8 cellular contexts compared by ENCODE assay signal in genomic region chr14:36520601-36521525, GRCh38. TPM values are rescaled to one million over a fixed set of nuclear protein-coding genes. Genes with fewer than 3 reads are reported as not detected.
DNase-seq lines count a peak whose midpoint lies in the region; ATAC-seq and TF ChIP-seq lines count a peak whose summit lies in the region.

No MANE protein-coding gene starts in this region.

- H3K4me1 Mint-ChIP-seq in activated T-helper 2 cell treated with anti-CD3 and anti-CD28 coated beads, Interferon-gamma antibody, Interleukin-2, Interleukin-4, amounts not matched to agents 10 μg/mL and 5 μg/mL and 100 μg/mL, durations not matched to agents 14 hours and 24 hours and 36 hours (ENCODE audit: low read depth), result peaks cover 4% of the 10 kb centered on the region

- H3K9me2 ChIP-seq in SK-N-SH, result no peaks in the 10 kb centered on the region

- H3K27ac ChIP-seq in SK-N-SH (ENCODE audit: low read depth in 2 of 2, low read length in 1 of 2), result no peak overlapping the region
- no peak overlapping the region for H3K27ac ChIP-seq in right cardiac atrium (ENCODE audit: low read length)
- H3K27ac ChIP-seq in tibial artery, result no peak overlapping the region

- DNase-seq in DMS114 treated with DMSO at 0.1 percent for 48 hours (lab: John Stamatoyannopoulos, UW; ENCODE audit: unreplicated experiment) (peak; percentile 39), HT1080 (ENCODE audit: low read depth) (peak; percentile 25), SK-N-SH (peak; percentile 73), right cardiac atrium (no peak), tibial artery (no peak), NCI-H146 treated with DMSO at 0.1 percent for 48 hours (lab: John Stamatoyannopoulos, UW; ENCODE audit: unreplicated experiment) (no peak)
- no peak for DNase-seq in activated T-helper 2 cell treated with anti-CD3 and anti-CD28 coated beads, Interferon-gamma antibody, Interleukin-2, Interleukin-4, amounts not matched to agents 10 μg/mL and 5 μg/mL and 100 μg/mL, durations not matched to agents 14 hours and 24 hours and 36 hours (ENCODE audit: low spot score)

- H3K27me3 ChIP-seq in SK-N-SH (ENCODE audit: insufficient read depth), result peaks cover 100% of the 10 kb centered on the region
- H3K27me3 ChIP-seq in right cardiac atrium (ENCODE audit: control insufficient read depth, insufficient read depth), result no peaks in the 10 kb centered on the region
- peaks cover 2 to 95% of the 10 kb centered on the region in 2 donors for H3K27me3 ChIP-seq in tibial artery

- H3K4me2 ChIP-seq in SK-N-SH, result peak overlapping the region; percentile 62

- TF ChIP-seq RAD21 in SK-N-SH (IDR thresholded peaks at IDR 0.05; ENCODE audit: low read length), result no peak

- no peaks in the 10 kb centered on the region for H3F3A ChIP-seq in SK-N-SH (replicated peaks; ENCODE audit: insufficient read depth)

- H3K27me3 Mint-ChIP-seq in activated T-helper 2 cell treated with anti-CD3 and anti-CD28 coated beads, Interferon-gamma antibody, Interleukin-2, Interleukin-4, amounts not matched to agents 10 μg/mL and 5 μg/mL and 100 μg/mL, durations not matched to agents 14 hours and 24 hours and 36 hours (ENCODE audit: low read depth), result peaks cover 71% of the 10 kb centered on the region

- no peaks in the 10 kb centered on the region for H3K79me2 ChIP-seq in SK-N-SH (ENCODE audit: insufficient read depth)

- H2AFZ ChIP-seq in SK-N-SH (ENCODE audit: low read depth), result no peak overlapping the region

- H3K4me3 ChIP-seq in SK-N-SH (ENCODE audit: low read depth in 2 of 2, low read length in 1 of 2) (peak overlapping the region in 1 of 2 experiments; percentile 29; a peak in 1 of 4 replicates), right cardiac atrium (ENCODE audit: low read length) (peak overlapping the region; percentile 31), tibial artery (peak overlapping the region; percentile 22 to 41)

- no peak overlapping the region for H3K9ac ChIP-seq in SK-N-SH

- no peaks in the 10 kb centered on the region for H3K36me3 Mint-ChIP-seq in activated T-helper 2 cell treated with anti-CD3 and anti-CD28 coated beads, Interferon-gamma antibody, Interleukin-2, Interleukin-4, amounts not matched to agents 10 μg/mL and 5 μg/mL and 100 μg/mL, durations not matched to agents 14 hours and 24 hours and 36 hours (ENCODE audit: low read depth)

- H3K4me1 ChIP-seq in SK-N-SH (ENCODE audit: control insufficient read depth in 1 of 2, insufficient read depth in 2 of 2, low read depth in 1 of 2, low read length in 1 of 2), result peaks cover 0 to 5% of the 10 kb centered on the region in 2 experiments; a peak in 1 of 4 replicates
- peaks cover 2% of the 10 kb centered on the region for H3K4me1 ChIP-seq in right cardiac atrium (ENCODE audit: control insufficient read depth, insufficient read depth, low read length)
- peaks cover 0 to 73% (median 53%) of the 10 kb centered on the region in 4 donors for H3K4me1 ChIP-seq in tibial artery

- H4K20me1 ChIP-seq in SK-N-SH (ENCODE audit: insufficient read depth), result no peaks in the 10 kb centered on the region

- no peak overlapping the region for H3K4me3 Mint-ChIP-seq in activated T-helper 2 cell treated with anti-CD3 and anti-CD28 coated beads, Interferon-gamma antibody, Interleukin-2, Interleukin-4, amounts not matched to agents 10 μg/mL and 5 μg/mL and 100 μg/mL, durations not matched to agents 14 hours and 24 hours and 36 hours (ENCODE audit: low read depth)

- TF ChIP-seq CTCF in SK-N-SH (IDR thresholded peaks at IDR 0.05) (peak; percentile 43), tibial artery (IDR thresholded peaks at IDR 0.05) (no peak)

- H3K27ac Mint-ChIP-seq in activated T-helper 2 cell treated with anti-CD3 and anti-CD28 coated beads, Interferon-gamma antibody, Interleukin-2, Interleukin-4, amounts not matched to agents 10 μg/mL and 5 μg/mL and 100 μg/mL, durations not matched to agents 14 hours and 24 hours and 36 hours, result no peak overlapping the region

- H3K36me3 ChIP-seq in SK-N-SH (replicated peaks in 1 of 2; ENCODE audit: control insufficient read depth in 1 of 2, insufficient read depth in 2 of 2, low read length in 1 of 2) (no peaks in the 10 kb centered on the region), tibial artery (no peaks in the 10 kb centered on the region)

- intact Hi-C loops in right cardiac atrium (cut with DNase I), result no loop called here
- intact Hi-C loops in tibial artery (cut with DNase I; ENCODE audit: low total_unique reads), result no loop called here
- intact Hi-C loops in activated T-helper 2 cell treated with anti-CD3 and anti-CD28 coated beads, Interferon-gamma antibody, Interleukin-2, Interleukin-4, amounts not matched to agents 10 μg/mL and 5 μg/mL and 100 μg/mL, durations not matched to agents 14 hours and 24 hours and 36 hours (cut with micrococcal nuclease), result loop anchor here (2.0 kb wide), 2 partner anchors 62 to 136 kb away; partner anchors contain the start of gene NKX2-8

- WGBS in SK-N-SH (ENCODE audit: low lambda C conversion rate), result 10% methylated on average over 47 of the region's 63 CpGs
- WGBS in right cardiac atrium, result 1% methylated on average over 63 of the region's 63 CpGs

- no peaks in the 10 kb centered on the region for H3K9me3 ChIP-seq in SK-N-SH
- H3K9me3 ChIP-seq in right cardiac atrium (ENCODE audit: control insufficient read depth, low read length), result no peaks in the 10 kb centered on the region
- H3K9me3 ChIP-seq in tibial artery, result no peaks in the 10 kb centered on the region

- POLR2A ChIA-PET in SK-N-SH (lab: Yijun Ruan, JAX), result no interaction called here

- no peak for TF ChIP-seq EP300 in SK-N-SH (IDR thresholded peaks at IDR 0.05; ENCODE audit: borderline replicate concordance in 1 of 2, low read depth in 1 of 2, low read length in 1 of 2)

- H3K9me3 Mint-ChIP-seq in activated T-helper 2 cell treated with anti-CD3 and anti-CD28 coated beads, Interferon-gamma antibody, Interleukin-2, Interleukin-4, amounts not matched to agents 10 μg/mL and 5 μg/mL and 100 μg/mL, durations not matched to agents 14 hours and 24 hours and 36 hours, result no peaks in the 10 kb centered on the region

- CTCF ChIA-PET in SK-N-SH (lab: Yijun Ruan, JAX), result interaction anchor here (0.6 to 1.5 kb wide), 4 partner anchors 18 to 63 kb away, joined by 3 to 6 read pairs (median 4); no protein-coding TSS in a partner anchor

- ATAC-seq in right cardiac atrium (peak in 1 of 2 donors; percentile 41), HG03196 (IDR thresholded peaks at IDR 0.05; ENCODE audit: unreplicated experiment) (no peak)

TF ChIP-seq in SK-N-SH, 30 proteins besides CTCF, POLR2A, EP300 and RAD21:
- TF ChIP-seq TEAD4 (IDR thresholded peaks at IDR 0.05; ENCODE audit: borderline replicate concordance, insufficient read depth), result no peak
- no peak for TF ChIP-seq GABPA (IDR thresholded peaks at IDR 0.05; ENCODE audit: low read depth)
- TF ChIP-seq MXI1 (IDR thresholded peaks at IDR 0.05; ENCODE audit: low read depth, low read length), result no peak
- no peak for TF ChIP-seq MEF2A (IDR thresholded peaks at IDR 0.05; ENCODE audit: borderline replicate concordance, low read depth)
- TF ChIP-seq ELF1 (IDR thresholded peaks at IDR 0.05), result no peak
- no peak for TF ChIP-seq REST (IDR thresholded peaks at IDR 0.05; ENCODE audit: low read depth, low read length)
- TF ChIP-seq NRF1 (IDR thresholded peaks at IDR 0.05; ENCODE audit: low read depth, low read length), result no peak
- TF ChIP-seq FOXM1 (IDR thresholded peaks at IDR 0.05; ENCODE audit: low read depth), result no peak
- TF ChIP-seq RCOR1 (IDR thresholded peaks at IDR 0.05; ENCODE audit: low read length), result no peak
- no peak for TF ChIP-seq POLR2AphosphoS5 (IDR thresholded peaks at IDR 0.05; ENCODE audit: low read depth, low read length)
- TF ChIP-seq TCF12 (IDR thresholded peaks at IDR 0.05), result no peak

RNA-seq across cellular contexts. Expression of gene NKX2-1, which starts 0.8 kb away (rescaled TPM):
- total RNA-seq in HT1080 (2014; rRNA removed; shearing (Covaris generic)), result not detected in 2 replicates
- polyA plus RNA-seq in HT1080 (2015; cell fraction: cytosol; rRNA removed), result 0.08 TPM in 1 of 2 replicates, not detected in the other
- polyA plus RNA-seq in HT1080 (2015; cell fraction: nucleus; rRNA removed), result 0.18 and 0.38 TPM in 2 replicates
- polyA plus RNA-seq in SK-N-SH (2012; rRNA removed) (not detected in 2 replicates), right cardiac atrium (not detected)
- polyA plus RNA-seq in SK-N-SH (2012; cell fraction: cytosol; rRNA removed), result not detected in 2 replicates
- not detected in 2 replicates for polyA plus RNA-seq in SK-N-SH (2012; cell fraction: nucleus; rRNA removed)
- total RNA-seq in right cardiac atrium, result under 1 TPM in 1 of 4 donors, not detected in 3; 0.25 TPM
- not detected in 2 replicates for total RNA-seq in activated T-helper 2 cell treated with anti-CD3 and anti-CD28 coated beads, Interferon-gamma antibody, Interleukin-2, Interleukin-4, amounts not matched to agents 10 μg/mL and 5 μg/mL and 100 μg/mL, durations not matched to agents 14 hours and 24 hours and 36 hours

Comparison
In these comparisons a context has a peak if more than half of its experiments do, and no peak if none do; other contexts are left out.
1. DNase-seq: peak in DMS114 treated with DMSO at 0.1 percent for 48 hours (single experiment), HT1080 (single experiment) and SK-N-SH (single experiment); none in right cardiac atrium (0 of 3), tibial artery (0 of 2), activated T-helper 2 cell treated with anti-CD3 and anti-CD28 coated beads, Interferon-gamma antibody, Interleukin-2, Interleukin-4, amounts not matched to agents 10 μg/mL and 5 μg/mL and 100 μg/mL, durations not matched to agents 14 hours and 24 hours and 36 hours (single experiment) and NCI-H146 treated with DMSO at 0.1 percent for 48 hours (single experiment).